ENCODE assay signal across 18 cellular contexts in the genomic region with DNA sequence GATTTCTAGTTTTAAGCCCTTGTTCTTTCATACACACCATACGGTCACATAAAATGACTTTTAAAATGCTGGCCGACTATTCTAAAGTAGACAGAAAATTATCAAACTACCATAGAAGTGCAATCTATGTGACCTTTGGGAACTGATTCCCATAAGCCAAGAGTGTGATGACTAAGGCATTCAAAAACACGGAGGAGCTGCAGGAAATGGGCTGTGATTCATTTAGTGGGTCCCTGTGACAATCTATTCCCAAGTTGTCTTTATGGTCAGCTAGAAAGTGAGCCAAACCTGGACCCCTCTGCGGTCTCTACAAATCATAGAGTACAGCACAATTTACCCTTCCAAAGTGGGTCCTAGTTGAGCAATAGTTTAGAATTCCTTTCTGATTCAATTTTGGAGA.
DNase-seq lines count a peak whose midpoint lies in the region; ATAC-seq and TF ChIP-seq lines count a peak whose summit lies in the region.
"Had no signal": no experiment of that assay in that cellular context is flagged by ENCODE, and none has a peak within 500 bp of the region (broad histone marks: within the 10 kb centered on the region; RNA-seq: fewer than 3 reads in every experiment).

No MANE protein-coding gene starts in this region.

- no peaks in the 10 kb centered on the region for H3K9me3 Mint-ChIP-seq in MCF 10A (ENCODE audit: unreplicated experiment)
- peaks cover 3% of the 10 kb centered on the region for H3K9me3 Mint-ChIP-seq in activated naive CD8-positive, alpha-beta T cell (ENCODE audit: low read depth)
- H3K9me3 Mint-ChIP-seq in type B pancreatic cell = peaks cover 7% of the 10 kb centered on the region
- H3K9me3 Mint-ChIP-seq: activated B cell treated with CpG ODN at 0.5 μM for 24 hours; dendritic cell treated with granulocyte-macrophage colony-stimulating factor and Interleukin-4, amounts not matched to agents 40 ng/mL and 50 ng/mL, for 4 days; H9 had no signal

- H3K27me3 Mint-ChIP-seq in MCF 10A (ENCODE audit: insufficient read depth, unreplicated experiment) = no peaks in the 10 kb centered on the region
- H3K27me3 Mint-ChIP-seq in activated naive CD8-positive, alpha-beta T cell = no peaks in the 10 kb centered on the region
- no peaks in the 10 kb centered on the region for H3K27me3 Mint-ChIP-seq in type B pancreatic cell
- H3K27me3 Mint-ChIP-seq: activated B cell treated with CpG ODN at 0.5 μM for 24 hours; dendritic cell treated with granulocyte-macrophage colony-stimulating factor and Interleukin-4, amounts not matched to agents 40 ng/mL and 50 ng/mL, for 4 days had no signal

- H3K4me3 Mint-ChIP-seq in MCF 10A (ENCODE audit: unreplicated experiment) (no peak overlapping the region), type B pancreatic cell (no peak overlapping the region)
- H3K4me3 Mint-ChIP-seq in activated naive CD8-positive, alpha-beta T cell = no peak overlapping the region
- H3K4me3 Mint-ChIP-seq: activated B cell treated with CpG ODN at 0.5 μM for 24 hours; dendritic cell treated with granulocyte-macrophage colony-stimulating factor and Interleukin-4, amounts not matched to agents 40 ng/mL and 50 ng/mL, for 4 days; H9 had no signal

- H3K4me1 ChIP-seq in breast epithelium = no peaks in the 10 kb centered on the region

- H3K4me1 Mint-ChIP-seq in MCF 10A (ENCODE audit: insufficient read depth, unreplicated experiment) (peaks cover 5% of the 10 kb centered on the region), type B pancreatic cell (ENCODE audit: unreplicated experiment) (peaks cover 13% of the 10 kb centered on the region)
- peaks cover 25% of the 10 kb centered on the region for H3K4me1 Mint-ChIP-seq in activated naive CD8-positive, alpha-beta T cell (ENCODE audit: low read depth)

- H3K27ac Mint-ChIP-seq in MCF 10A (ENCODE audit: low read depth, unreplicated experiment) (no peak overlapping the region), type B pancreatic cell (peak overlapping the region; percentile 81)
- H3K27ac Mint-ChIP-seq in activated naive CD8-positive, alpha-beta T cell = peak overlapping the region; percentile 89
- H3K27ac Mint-ChIP-seq: H9 had no signal

- no TSS peak for BruUV-seq in MCF 10A (replicated peaks; lab: Mats Ljungman, UMichigan)

- intact Hi-C loops in MCF 10A (cut with micrococcal nuclease) (loop anchor here (5.0 kb wide), 1 partner anchor 433 kb away; no protein-coding TSS in a partner anchor), breast epithelium (cut with DNase I; ENCODE audit: low total_unique reads) (no loop called here)

- TF ChIP-seq CTCF in MCF 10A (IDR thresholded peaks at IDR 0.05; ENCODE audit: unreplicated experiment) (no peak), breast epithelium (IDR thresholded peaks at IDR 0.05) (no peak), fibroblast of the aortic adventitia (IDR thresholded peaks at IDR 0.05; ENCODE audit: insufficient read depth, low read length) (no peak), type B pancreatic cell (conservative IDR thresholded peaks at IDR 0.05) (no peak)

- DNase-seq in MCF 10A (ENCODE audit: unreplicated experiment) (peak; percentile 35), breast epithelium (ENCODE audit: low spot score in 2 of 2) (no peak), fibroblast of the aortic adventitia (ENCODE audit: low read depth) (peak; percentile 36), type B pancreatic cell (ENCODE audit: extremely low spot score, unreplicated experiment) (no peak), activated gamma-delta T cell (lab: John Stamatoyannopoulos, UW) (no peak), midbrain (lab: John Stamatoyannopoulos, UW) (no peak)
- DNase-seq: activated B cell treated with CpG ODN at 0.5 μM for 24 hours; activated CD8-positive, alpha-beta memory T cell treated with anti-CD3 and anti-CD28 coated beads, Interleukin-2, amount 50 U/mL, for 48 hours; esophagus squamous epithelium; H9; NCI-H1417 treated with DMSO at 0.1 percent for 48 hours; NCI-H446 treated with DMSO at 0.1 percent for 48 hours had no signal

- H3K36me3 Mint-ChIP-seq in MCF 10A (ENCODE audit: insufficient read depth, unreplicated experiment) = no peaks in the 10 kb centered on the region
- H3K36me3 Mint-ChIP-seq in activated naive CD8-positive, alpha-beta T cell = no peaks in the 10 kb centered on the region
- H3K36me3 Mint-ChIP-seq in type B pancreatic cell = no peaks in the 10 kb centered on the region

- H3K9me3 ChIP-seq in breast epithelium = no peaks in the 10 kb centered on the region
- H3K9me3 ChIP-seq: esophagus squamous epithelium had no signal

- no peak for TF ChIP-seq POLR2A in breast epithelium (IDR thresholded peaks at IDR 0.05)

- H3K27me3 ChIP-seq in breast epithelium = no peaks in the 10 kb centered on the region
- H3K27me3 ChIP-seq: esophagus squamous epithelium had no signal

- H3K36me3 ChIP-seq in breast epithelium = no peaks in the 10 kb centered on the region
- H3K36me3 ChIP-seq: esophagus squamous epithelium had no signal

- H3K4me3 ChIP-seq in breast epithelium (no peak overlapping the region), fibroblast of the aortic adventitia (ENCODE audit: low read depth, low read length) (no peak overlapping the region)
- H3K4me3 ChIP-seq: esophagus squamous epithelium, lung, skin epidermis had no signal

- POLR2A ChIA-PET in MCF 10A (lab: Yijun Ruan, JAX) = no interaction called here

- CTCF ChIA-PET in MCF 10A (lab: Yijun Ruan, JAX) = no interaction called here

- H3K27ac ChIP-seq in breast epithelium = no peak overlapping the region
- H3K27ac ChIP-seq: esophagus squamous epithelium, KMS-11, skin epidermis had no signal

- no peak for ATAC-seq in GM21529 (IDR thresholded peaks at IDR 0.05; ENCODE audit: unreplicated experiment)

Comparison
In these comparisons a context has a peak if more than half of its experiments do, and no peak if none do; other contexts are left out.
1. DNase-seq: peak in MCF 10A (single experiment) and fibroblast of the aortic adventitia (single experiment); none in breast epithelium (0 of 2), type B pancreatic cell (single experiment), activated gamma-delta T cell (single experiment) and midbrain (single experiment).